In the genomic region with DNA sequence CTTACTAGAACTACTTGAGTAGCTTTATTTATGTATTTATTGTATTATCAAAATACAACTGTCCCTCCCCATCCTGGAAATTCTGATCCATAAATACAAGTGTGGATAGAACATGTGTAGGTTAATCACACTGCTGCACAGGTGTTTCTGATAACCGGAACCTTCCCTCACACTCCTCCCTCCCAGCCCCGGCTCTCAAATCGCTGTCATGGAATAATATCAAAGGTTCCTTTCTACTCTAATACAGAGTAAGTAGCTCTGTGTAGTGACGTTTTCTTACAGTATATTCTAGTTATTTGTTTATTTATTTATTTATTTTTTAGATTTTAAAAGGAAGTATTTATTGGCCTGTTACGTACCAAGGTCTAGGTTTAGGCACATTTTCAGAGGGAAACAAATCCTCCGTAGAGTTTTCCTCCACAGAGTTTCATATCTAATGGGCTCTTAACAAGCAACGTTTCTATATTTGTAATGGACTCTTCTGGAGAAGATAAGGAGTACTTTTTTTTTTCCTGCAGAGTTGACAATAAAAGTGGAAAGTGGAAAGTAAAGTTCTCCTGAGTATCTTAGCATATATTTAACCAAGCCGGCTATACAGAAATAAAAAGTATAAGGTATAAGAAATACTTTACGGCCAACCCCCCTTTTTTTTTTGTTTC, we compare ENCODE assay signal across 30 cellular contexts.
"Had no signal": no experiment of that assay in that cellular context is flagged by ENCODE, and none has a peak within 500 bp of the region (broad histone marks: within the 10 kb centered on the region; RNA-seq: fewer than 3 reads in every experiment).

No MANE protein-coding gene starts in this region.

- H3K4me1 ChIP-seq: colonic mucosa had no signal

- FAIRE-seq: astrocyte, bronchial epithelial cell, frontal cortex had no signal

- ATAC-seq: activated CD4-positive, CD25-positive, alpha-beta regulatory T cell treated with anti-CD3 and anti-CD28 coated beads, Interleukin-2, amount 50 U/mL, for 24 hours; activated CD8-positive, alpha-beta T cell treated with anti-CD3 and anti-CD28 coated beads for 36 hours; activated T-cell treated with anti-CD3 and anti-CD28 coated beads, Interleukin-2, amount 50 U/mL, for 4 hours; activated T-helper 17 cell treated with anti-CD3 and anti-CD28 coated beads, Interleukin-2, amount 50 U/mL, for 72 hours; esophagus mucosa; T-helper 17 cell had no signal

- DNase-seq: activated B cell treated with CpG ODN at 0.5 μM for 24 hours; activated CD4-positive, alpha-beta T cell treated with anti-CD3 and anti-CD28 coated beads for 48 hours; activated CD4-positive, alpha-beta T cell treated with anti-CD3 and anti-CD28 coated beads, Interleukin-2, amount 50 U/mL, for 1 hour; activated CD4-positive, alpha-beta T cell treated with anti-CD3 and anti-CD28 coated beads, Interleukin-2, amount 50 U/mL, for 48 hours; activated CD8-positive, alpha-beta memory T cell treated with anti-CD3 and anti-CD28 coated beads for 24 hours; activated CD8-positive, alpha-beta T cell treated with anti-CD3 and anti-CD28 coated beads for 36 hours; activated effector memory CD4-positive, alpha-beta T cell treated with Interleukin-2 at 50 U/mL for 16 hours; activated gamma-delta T cell treated with Interleukin-2 at 50 U/mL for 16 hours; activated naive CD4-positive, alpha-beta T cell treated with anti-CD3 and anti-CD28 coated beads, Interleukin-2, amount 50 U/mL, for 16 hours; activated naive CD4-positive, alpha-beta T cell treated with Interleukin-2 at 50 U/mL for 16 hours; activated T-cell treated with anti-CD3 and anti-CD28 coated beads, Interleukin-2, amount 50 U/mL, for 4 hours; amniotic stem cell; anterior cingulate cortex; brain microvascular endothelial cell; central memory CD4-positive, alpha-beta T cell; cerebellar nuclear complex; colonic mucosa; effector memory CD4-positive, alpha-beta T cell; endodermal cell; foreskin fibroblast; T-helper 1 cell; T-helper 17 cell; T1000; WERI-Rb-1 had no signal

- H3K4me3 ChIP-seq: colonic mucosa had no signal

- H3K27me3 ChIP-seq: brain microvascular endothelial cell, colonic mucosa had no signal

- H3K36me3 ChIP-seq: brain microvascular endothelial cell, colonic mucosa, WERI-Rb-1 had no signal

- H3K9me3 ChIP-seq: colonic mucosa had no signal

- H3K27ac ChIP-seq: brain microvascular endothelial cell, colonic mucosa, WERI-Rb-1 had no signal
